ENCODE assay signal across 1 cellular context in genomic region chr6:166633732-166634535, GRCh38.
TF ChIP-seq lines count a peak whose summit lies in the region.

No MANE protein-coding gene starts in this region.

TF ChIP-seq in HEK293, 187 proteins besides CTCF, POLR2A, EP300 and RAD21 (continued from another document):
- TF ChIP-seq, protein P1, sequence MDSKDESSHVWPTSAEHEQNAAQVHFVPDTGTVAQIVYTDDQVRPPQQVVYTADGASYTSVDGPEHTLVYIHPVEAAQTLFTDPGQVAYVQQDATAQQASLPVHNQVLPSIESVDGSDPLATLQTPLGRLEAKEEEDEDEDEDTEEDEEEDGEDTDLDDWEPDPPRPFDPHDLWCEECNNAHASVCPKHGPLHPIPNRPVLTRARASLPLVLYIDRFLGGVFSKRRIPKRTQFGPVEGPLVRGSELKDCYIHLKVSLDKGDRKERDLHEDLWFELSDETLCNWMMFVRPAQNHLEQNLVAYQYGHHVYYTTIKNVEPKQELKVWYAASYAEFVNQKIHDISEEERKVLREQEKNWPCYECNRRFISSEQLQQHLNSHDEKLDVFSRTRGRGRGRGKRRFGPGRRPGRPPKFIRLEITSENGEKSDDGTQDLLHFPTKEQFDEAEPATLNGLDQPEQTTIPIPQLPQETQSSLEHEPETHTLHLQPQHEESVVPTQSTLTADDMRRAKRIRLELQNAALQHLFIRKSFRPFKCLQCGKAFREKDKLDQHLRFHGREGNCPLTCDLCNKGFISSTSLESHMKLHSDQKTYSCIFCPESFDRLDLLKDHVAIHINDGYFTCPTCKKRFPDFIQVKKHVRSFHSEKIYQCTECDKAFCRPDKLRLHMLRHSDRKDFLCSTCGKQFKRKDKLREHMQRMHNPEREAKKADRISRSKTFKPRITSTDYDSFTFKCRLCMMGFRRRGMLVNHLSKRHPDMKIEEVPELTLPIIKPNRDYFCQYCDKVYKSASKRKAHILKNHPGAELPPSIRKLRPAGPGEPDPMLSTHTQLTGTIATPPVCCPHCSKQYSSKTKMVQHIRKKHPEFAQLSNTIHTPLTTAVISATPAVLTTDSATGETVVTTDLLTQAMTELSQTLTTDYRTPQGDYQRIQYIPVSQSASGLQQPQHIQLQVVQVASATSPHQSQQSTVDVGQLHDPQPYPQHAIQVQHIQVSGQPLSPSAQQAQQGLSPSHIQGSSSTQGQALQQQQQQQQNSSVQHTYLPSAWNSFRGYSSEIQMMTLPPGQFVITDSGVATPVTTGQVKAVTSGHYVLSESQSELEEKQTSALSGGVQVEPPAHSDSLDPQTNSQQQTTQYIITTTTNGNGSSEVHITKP (tag by site-specific recombination; IDR thresholded peaks at IDR 0.05), result 0 out of 2 replicates have a peak, but pooled peaks have one; percentile 12
- TF ChIP-seq SETDB1 (IDR thresholded peaks at IDR 0.05; ENCODE audit: insufficient read length, low read length) (peak; percentile 84), ZNF623 (tag by site-specific recombination; IDR thresholded peaks at IDR 0.05) (peak; percentile 87)
